In genomic region chrX:68807818-68808217, GRCh38 we compare ENCODE assay signal across 1 cellular context.
TF ChIP-seq lines count a peak whose summit lies in the region.

No MANE protein-coding gene starts in this region.

TF ChIP-seq in GM23338, 12 proteins besides CTCF, POLR2A, EP300 and RAD21 (continued from another document):
- TF ChIP-seq, protein P1, sequence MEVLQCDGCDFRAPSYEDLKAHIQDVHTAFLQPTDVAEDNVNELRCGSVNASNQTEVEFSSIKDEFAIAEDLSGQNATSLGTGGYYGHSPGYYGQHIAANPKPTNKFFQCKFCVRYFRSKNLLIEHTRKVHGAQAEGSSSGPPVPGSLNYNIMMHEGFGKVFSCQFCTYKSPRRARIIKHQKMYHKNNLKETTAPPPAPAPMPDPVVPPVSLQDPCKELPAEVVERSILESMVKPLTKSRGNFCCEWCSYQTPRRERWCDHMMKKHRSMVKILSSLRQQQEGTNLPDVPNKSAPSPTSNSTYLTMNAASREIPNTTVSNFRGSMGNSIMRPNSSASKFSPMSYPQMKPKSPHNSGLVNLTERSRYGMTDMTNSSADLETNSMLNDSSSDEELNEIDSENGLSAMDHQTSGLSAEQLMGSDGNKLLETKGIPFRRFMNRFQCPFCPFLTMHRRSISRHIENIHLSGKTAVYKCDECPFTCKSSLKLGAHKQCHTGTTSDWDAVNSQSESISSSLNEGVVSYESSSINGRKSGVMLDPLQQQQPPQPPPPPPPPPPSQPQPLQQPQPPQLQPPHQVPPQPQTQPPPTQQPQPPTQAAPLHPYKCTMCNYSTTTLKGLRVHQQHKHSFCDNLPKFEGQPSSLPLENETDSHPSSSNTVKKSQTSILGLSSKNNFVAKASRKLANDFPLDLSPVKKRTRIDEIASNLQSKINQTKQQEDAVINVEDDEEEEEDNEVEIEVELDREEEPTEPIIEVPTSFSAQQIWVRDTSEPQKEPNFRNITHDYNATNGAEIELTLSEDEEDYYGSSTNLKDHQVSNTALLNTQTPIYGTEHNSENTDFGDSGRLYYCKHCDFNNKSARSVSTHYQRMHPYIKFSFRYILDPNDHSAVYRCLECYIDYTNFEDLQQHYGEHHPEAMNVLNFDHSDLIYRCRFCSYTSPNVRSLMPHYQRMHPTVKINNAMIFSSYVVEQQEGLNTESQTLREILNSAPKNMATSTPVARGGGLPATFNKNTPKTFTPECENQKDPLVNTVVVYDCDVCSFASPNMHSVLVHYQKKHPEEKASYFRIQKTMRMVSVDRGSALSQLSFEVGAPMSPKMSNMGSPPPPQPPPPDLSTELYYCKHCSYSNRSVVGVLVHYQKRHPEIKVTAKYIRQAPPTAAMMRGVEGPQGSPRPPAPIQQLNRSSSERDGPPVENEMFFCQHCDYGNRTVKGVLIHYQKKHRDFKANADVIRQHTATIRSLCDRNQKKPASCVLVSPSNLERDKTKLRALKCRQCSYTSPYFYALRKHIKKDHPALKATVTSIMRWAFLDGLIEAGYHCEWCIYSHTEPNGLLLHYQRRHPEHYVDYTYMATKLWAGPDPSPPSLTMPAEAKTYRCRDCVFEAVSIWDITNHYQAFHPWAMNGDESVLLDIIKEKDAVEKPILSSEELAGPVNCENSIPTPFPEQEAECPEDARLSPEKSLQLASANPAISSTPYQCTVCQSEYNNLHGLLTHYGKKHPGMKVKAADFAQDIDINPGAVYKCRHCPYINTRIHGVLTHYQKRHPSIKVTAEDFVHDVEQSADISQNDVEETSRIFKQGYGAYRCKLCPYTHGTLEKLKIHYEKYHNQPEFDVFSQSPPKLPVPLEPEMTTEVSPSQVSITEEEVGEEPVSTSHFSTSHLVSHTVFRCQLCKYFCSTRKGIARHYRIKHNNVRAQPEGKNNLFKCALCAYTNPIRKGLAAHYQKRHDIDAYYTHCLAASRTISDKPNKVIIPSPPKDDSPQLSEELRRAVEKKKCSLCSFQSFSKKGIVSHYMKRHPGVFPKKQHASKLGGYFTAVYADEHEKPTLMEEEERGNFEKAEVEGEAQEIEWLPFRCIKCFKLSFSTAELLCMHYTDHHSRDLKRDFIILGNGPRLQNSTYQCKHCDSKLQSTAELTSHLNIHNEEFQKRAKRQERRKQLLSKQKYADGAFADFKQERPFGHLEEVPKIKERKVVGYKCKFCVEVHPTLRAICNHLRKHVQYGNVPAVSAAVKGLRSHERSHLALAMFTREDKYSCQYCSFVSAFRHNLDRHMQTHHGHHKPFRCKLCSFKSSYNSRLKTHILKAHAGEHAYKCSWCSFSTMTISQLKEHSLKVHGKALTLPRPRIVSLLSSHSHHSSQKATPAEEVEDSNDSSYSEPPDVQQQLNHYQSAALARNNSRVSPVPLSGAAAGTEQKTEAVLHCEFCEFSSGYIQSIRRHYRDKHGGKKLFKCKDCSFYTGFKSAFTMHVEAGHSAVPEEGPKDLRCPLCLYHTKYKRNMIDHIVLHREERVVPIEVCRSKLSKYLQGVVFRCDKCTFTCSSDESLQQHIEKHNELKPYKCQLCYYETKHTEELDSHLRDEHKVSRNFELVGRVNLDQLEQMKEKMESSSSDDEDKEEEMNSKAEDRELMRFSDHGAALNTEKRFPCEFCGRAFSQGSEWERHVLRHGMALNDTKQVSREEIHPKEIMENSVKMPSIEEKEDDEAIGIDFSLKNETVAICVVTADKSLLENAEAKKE (CRISPR knock-in tag; IDR thresholded peaks at IDR 0.05), result no peak
- TF ChIP-seq EZH2 (IDR thresholded peaks at IDR 0.05; ENCODE audit: low read depth, unreplicated experiment) (no peak), EZH2phosphoT487 (IDR thresholded peaks at IDR 0.05; ENCODE audit: unreplicated experiment) (no peak), ZNF114 (CRISPR knock-in tag; IDR thresholded peaks at IDR 0.05) (no peak), NANOG (IDR thresholded peaks at IDR 0.05; ENCODE audit: borderline replicate concordance) (no peak)
TF ChIP-seq in GM23338: peak in this region for 0.
